In the genomic region with DNA sequence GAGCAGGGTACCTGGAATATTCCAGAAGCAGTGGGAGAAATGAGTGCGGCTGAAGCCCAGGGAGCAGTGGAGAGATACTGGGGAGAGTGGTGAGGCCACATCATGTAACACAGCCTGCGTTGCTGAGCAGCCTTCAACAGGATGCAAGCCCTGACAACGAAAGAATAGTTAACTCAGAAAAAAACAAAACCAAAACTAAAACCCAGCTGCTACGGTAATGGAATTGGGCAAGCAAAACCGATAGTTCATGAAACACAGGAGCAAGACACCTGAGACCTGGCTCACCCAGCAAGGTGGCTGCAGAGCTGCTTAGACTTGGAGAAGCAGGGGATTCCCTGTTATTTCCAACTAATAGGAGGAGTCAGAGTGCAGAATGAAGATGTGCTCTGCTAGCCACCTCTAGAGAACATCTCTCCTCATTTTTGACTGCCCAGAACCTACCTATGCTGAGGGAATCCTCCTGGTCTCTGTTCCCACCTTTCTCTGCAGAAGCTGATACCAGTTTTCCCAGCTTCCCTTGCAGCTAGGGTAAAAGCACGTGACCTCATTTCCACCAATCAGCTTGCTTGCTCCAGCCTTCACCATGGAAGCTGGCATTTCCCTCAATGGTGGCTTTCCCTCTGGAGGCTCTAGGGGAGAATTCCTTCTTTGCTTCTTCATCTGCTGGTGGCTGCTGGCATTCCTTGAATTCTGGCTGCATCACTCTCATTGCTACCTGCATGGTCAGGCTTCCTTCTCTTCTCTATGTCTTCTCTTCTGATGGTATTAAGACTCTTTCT, we compare ENCODE assay signal across 10 cellular contexts. TPM values are rescaled to one million over a fixed set of nuclear protein-coding genes. Genes with fewer than 3 reads are reported as not detected.
DNase-seq lines count a peak whose midpoint lies in the region; ATAC-seq and TF ChIP-seq lines count a peak whose summit lies in the region.
"Had no signal": no experiment of that assay in that cellular context is flagged by ENCODE, and none has a peak within 500 bp of the region (broad histone marks: within the 10 kb centered on the region; RNA-seq: fewer than 3 reads in every experiment).

No MANE protein-coding gene starts in this region.

- H3K9me3 ChIP-seq in SK-N-SH (no peaks in the 10 kb centered on the region), prostate gland (no peaks in the 10 kb centered on the region)

- H3K27me3 ChIP-seq in SK-N-SH (ENCODE audit: insufficient read depth) (no peaks in the 10 kb centered on the region), prostate gland (replicated peaks; ENCODE audit: insufficient read depth) (no peaks in the 10 kb centered on the region)

- no peaks in the 10 kb centered on the region for H3K4me1 ChIP-seq in SK-N-SH (ENCODE audit: control insufficient read depth in 1 of 2, insufficient read depth in 2 of 2, low read depth in 1 of 2, low read length in 1 of 2)
- H3K4me1 ChIP-seq in prostate gland (replicated peaks): no peaks in the 10 kb centered on the region
- H3K4me1 ChIP-seq: A549 had no signal

- no peaks in the 10 kb centered on the region for H3K9me2 ChIP-seq in SK-N-SH

- CTCF ChIA-PET in SK-N-SH (lab: Yijun Ruan, JAX) (interaction anchor here (1.3 kb wide), 1 partner anchor 27 kb away, joined by 5 read pairs; no protein-coding TSS in a partner anchor), Calu3 (lab: Charles Lee) (no interaction called here)

- DNase-seq in SK-N-SH: no peak
- peak; percentile 27 for DNase-seq in activated T-helper 1 cell treated with anti-CD3 and anti-CD28 coated beads, Interleukin-12 subunit alpha, Interleukin-12 subunit beta, Interleukin-2, Interleukin-4 antibody, amounts not matched to agents 30 ng/mL and 10 ng/mL and 1 ng/mL, durations not matched to agents 14 hours and 24 hours and 36 hours (ENCODE audit: low spot score)
- peak; percentile 8 for DNase-seq in stimulated activated naive CD4-positive, alpha-beta T cell treated with Interleukin-2 at 50 U/mL for 16 hours (lab: John Stamatoyannopoulos, UW)
- no peak for DNase-seq in Calu3
- DNase-seq in prostate gland (ENCODE audit: low spot score): no peak
- no peak for DNase-seq in T1000 (lab: John Stamatoyannopoulos, UW)
- DNase-seq: right cardiac atrium had no signal

- H3K4me3 Mint-ChIP-seq in activated T-helper 1 cell treated with anti-CD3 and anti-CD28 coated beads, Interleukin-12 subunit alpha, Interleukin-12 subunit beta, Interleukin-2, Interleukin-4 antibody, amounts not matched to agents 30 ng/mL and 10 ng/mL and 1 ng/mL, durations not matched to agents 14 hours and 24 hours and 36 hours: peak overlapping the region; percentile 68
- no peak overlapping the region for H3K4me3 Mint-ChIP-seq in Calu3 (ENCODE audit: low read depth, unreplicated experiment)

- intact Hi-C loops in activated T-helper 1 cell treated with anti-CD3 and anti-CD28 coated beads, Interleukin-12 subunit alpha, Interleukin-12 subunit beta, Interleukin-2, Interleukin-4 antibody, amounts not matched to agents 30 ng/mL and 10 ng/mL and 1 ng/mL, durations not matched to agents 14 hours and 24 hours and 36 hours (cut with micrococcal nuclease): no loop called here
- intact Hi-C loops in Calu3 (cut with micrococcal nuclease; ENCODE audit: unreplicated experiment) (no loop called here), prostate gland (cut with DNase I) (no loop called here)

- peaks cover 2% of the 10 kb centered on the region for H3K27me3 Mint-ChIP-seq in activated T-helper 1 cell treated with anti-CD3 and anti-CD28 coated beads, Interleukin-12 subunit alpha, Interleukin-12 subunit beta, Interleukin-2, Interleukin-4 antibody, amounts not matched to agents 30 ng/mL and 10 ng/mL and 1 ng/mL, durations not matched to agents 14 hours and 24 hours and 36 hours (ENCODE audit: insufficient read depth)
- H3K27me3 Mint-ChIP-seq in Calu3 (ENCODE audit: unreplicated experiment): peaks cover 29% of the 10 kb centered on the region

- H3K36me3 ChIP-seq in SK-N-SH (replicated peaks in 1 of 2; ENCODE audit: control insufficient read depth in 1 of 2, insufficient read depth in 2 of 2, low read length in 1 of 2): no peaks in the 10 kb centered on the region
- no peaks in the 10 kb centered on the region for H3K36me3 ChIP-seq in prostate gland

- BruUV-seq in Calu3 (replicated peaks; lab: Mats Ljungman, UMichigan): no TSS peak

- no peak overlapping the region for H2AFZ ChIP-seq in SK-N-SH (ENCODE audit: low read depth)

- no peaks in the 10 kb centered on the region for H4K20me1 ChIP-seq in SK-N-SH (ENCODE audit: insufficient read depth)

- no peaks in the 10 kb centered on the region for H3K9me3 Mint-ChIP-seq in activated T-helper 1 cell treated with anti-CD3 and anti-CD28 coated beads, Interleukin-12 subunit alpha, Interleukin-12 subunit beta, Interleukin-2, Interleukin-4 antibody, amounts not matched to agents 30 ng/mL and 10 ng/mL and 1 ng/mL, durations not matched to agents 14 hours and 24 hours and 36 hours
- H3K9me3 Mint-ChIP-seq in Calu3 (ENCODE audit: low read depth, unreplicated experiment): no peaks in the 10 kb centered on the region

- H3K27ac ChIP-seq in SK-N-SH (ENCODE audit: low read depth in 2 of 2, low read length in 1 of 2) (no peak overlapping the region), prostate gland (no peak overlapping the region)
- H3K27ac ChIP-seq: A549 had no signal

- POLR2A ChIA-PET in SK-N-SH (lab: Yijun Ruan, JAX): no interaction called here

- no peak for TF ChIP-seq EP300 in SK-N-SH (IDR thresholded peaks at IDR 0.05; ENCODE audit: borderline replicate concordance in 1 of 2, low read depth in 1 of 2, low read length in 1 of 2)

- 72% methylated on average over 6 of the region's 6 CpGs for WGBS in SK-N-SH (ENCODE audit: low lambda C conversion rate)
- WGBS in prostate gland: 80% methylated on average over 6 of the region's 6 CpGs

- H3K4me2 ChIP-seq in SK-N-SH: no peak overlapping the region
- H3K4me2 ChIP-seq: A549 had no signal

- H3K79me2 ChIP-seq in SK-N-SH (ENCODE audit: insufficient read depth): no peaks in the 10 kb centered on the region

- no peak for TF ChIP-seq RAD21 in SK-N-SH (IDR thresholded peaks at IDR 0.05; ENCODE audit: low read length)

- H3K4me3 ChIP-seq in SK-N-SH (ENCODE audit: low read depth in 2 of 2, low read length in 1 of 2) (no peak overlapping the region), prostate gland (no peak overlapping the region)
- H3K4me3 ChIP-seq: A549 had no signal

- no peaks in the 10 kb centered on the region for H3F3A ChIP-seq in SK-N-SH (replicated peaks; ENCODE audit: insufficient read depth)

- peak overlapping the region; percentile 75 for H3K27ac Mint-ChIP-seq in activated T-helper 1 cell treated with anti-CD3 and anti-CD28 coated beads, Interleukin-12 subunit alpha, Interleukin-12 subunit beta, Interleukin-2, Interleukin-4 antibody, amounts not matched to agents 30 ng/mL and 10 ng/mL and 1 ng/mL, durations not matched to agents 14 hours and 24 hours and 36 hours
- H3K27ac Mint-ChIP-seq in Calu3 (ENCODE audit: unreplicated experiment): no peak overlapping the region

- ATAC-seq in SK-N-SH treated with all-trans-retinoic acid at 6 μM for 48 hours: no peak
- peak; percentile 89 for ATAC-seq in HG03196 (IDR thresholded peaks at IDR 0.05; ENCODE audit: unreplicated experiment)
- ATAC-seq: A549, right cardiac atrium had no signal

- no peaks in the 10 kb centered on the region for H3K36me3 Mint-ChIP-seq in activated T-helper 1 cell treated with anti-CD3 and anti-CD28 coated beads, Interleukin-12 subunit alpha, Interleukin-12 subunit beta, Interleukin-2, Interleukin-4 antibody, amounts not matched to agents 30 ng/mL and 10 ng/mL and 1 ng/mL, durations not matched to agents 14 hours and 24 hours and 36 hours (ENCODE audit: low read depth)
- no peaks in the 10 kb centered on the region for H3K36me3 Mint-ChIP-seq in Calu3 (ENCODE audit: insufficient read depth, unreplicated experiment)

- no peak for TF ChIP-seq POLR2A in prostate gland (IDR thresholded peaks at IDR 0.05)

- no peak for TF ChIP-seq CTCF in SK-N-SH (IDR thresholded peaks at IDR 0.05)
- TF ChIP-seq CTCF in Calu3 (IDR thresholded peaks at IDR 0.05; ENCODE audit: unreplicated experiment): no peak
- no peak for TF ChIP-seq CTCF in prostate gland (IDR thresholded peaks at IDR 0.05)

- H3K4me1 Mint-ChIP-seq in activated T-helper 1 cell treated with anti-CD3 and anti-CD28 coated beads, Interleukin-12 subunit alpha, Interleukin-12 subunit beta, Interleukin-2, Interleukin-4 antibody, amounts not matched to agents 30 ng/mL and 10 ng/mL and 1 ng/mL, durations not matched to agents 14 hours and 24 hours and 36 hours (ENCODE audit: low read depth): peaks cover 18% of the 10 kb centered on the region
- H3K4me1 Mint-ChIP-seq in Calu3 (ENCODE audit: low read depth, unreplicated experiment): no peaks in the 10 kb centered on the region

- no peak overlapping the region for H3K9ac ChIP-seq in SK-N-SH

TF ChIP-seq in SK-N-SH, 30 proteins besides CTCF, POLR2A, EP300 and RAD21 (continues in another document):
- TF ChIP-seq RFX5 (IDR thresholded peaks at IDR 0.05; ENCODE audit: low read length): no peak
- TF ChIP-seq, protein P1, sequence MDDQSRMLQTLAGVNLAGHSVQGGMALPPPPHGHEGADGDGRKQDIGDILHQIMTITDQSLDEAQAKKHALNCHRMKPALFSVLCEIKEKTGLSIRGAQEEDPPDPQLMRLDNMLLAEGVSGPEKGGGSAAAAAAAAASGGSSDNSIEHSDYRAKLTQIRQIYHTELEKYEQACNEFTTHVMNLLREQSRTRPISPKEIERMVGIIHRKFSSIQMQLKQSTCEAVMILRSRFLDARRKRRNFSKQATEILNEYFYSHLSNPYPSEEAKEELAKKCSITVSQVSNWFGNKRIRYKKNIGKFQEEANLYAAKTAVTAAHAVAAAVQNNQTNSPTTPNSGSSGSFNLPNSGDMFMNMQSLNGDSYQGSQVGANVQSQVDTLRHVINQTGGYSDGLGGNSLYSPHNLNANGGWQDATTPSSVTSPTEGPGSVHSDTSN (IDR thresholded peaks at IDR 0.05): no peak

TF ChIP-seq in SK-N-SH treated with all-trans-retinoic acid at 6 μM for 48 hours, 23 proteins besides CTCF, POLR2A, EP300 and RAD21:
- TF ChIP-seq ZNF565 (CRISPR knock-in tag; conservative IDR thresholded peaks at IDR 0.05; ENCODE audit: low read depth) (no peak), ZNF70 (CRISPR knock-in tag; IDR thresholded peaks at IDR 0.05) (no peak), SNAI2 (CRISPR knock-in tag; IDR thresholded peaks at IDR 0.05) (no peak), GLIS3 (CRISPR knock-in tag; IDR thresholded peaks at IDR 0.05) (no peak), ESRRG (CRISPR knock-in tag; IDR thresholded peaks at IDR 0.05) (no peak), ZFP3 (CRISPR knock-in tag; IDR thresholded peaks at IDR 0.05) (no peak), TOX (CRISPR knock-in tag; IDR thresholded peaks at IDR 0.05; ENCODE audit: borderline replicate concordance) (no peak)

RNA-seq across cellular contexts. Expression of a gene that starts 59.4 kb away (rescaled TPM):
- 16.6 and 17.6 TPM in 2 replicates for polyA plus RNA-seq in SK-N-SH (2012; rRNA removed)
- polyA plus RNA-seq in SK-N-SH (2012; cell fraction: cytosol; rRNA removed): 14.3 and 18.1 TPM in 2 replicates
- polyA plus RNA-seq in SK-N-SH (2012; cell fraction: nucleus; rRNA removed): 13.7 and 20.5 TPM in 2 replicates
- total RNA-seq in activated T-helper 1 cell treated with anti-CD3 and anti-CD28 coated beads, Interleukin-12 subunit alpha, Interleukin-12 subunit beta, Interleukin-2, Interleukin-4 antibody, amounts not matched to agents 30 ng/mL and 10 ng/mL and 1 ng/mL, durations not matched to agents 14 hours and 24 hours and 36 hours: 16.4 and 20.1 TPM in 2 replicates
- total RNA-seq in Calu3 (2022) (7.5 and 8.0 TPM in 2 replicates), prostate gland (10 to 100 TPM in 1 of 2 donors, 1 to 10 TPM in 1; 5.1 to 19.3 TPM)

Comparison
In these comparisons a context has a peak if more than half of its experiments do, and no peak if none do; other contexts are left out.
1. DNase-seq: peak in activated T-helper 1 cell treated with anti-CD3 and anti-CD28 coated beads, Interleukin-12 subunit alpha, Interleukin-12 subunit beta, Interleukin-2, Interleukin-4 antibody, amounts not matched to agents 30 ng/mL and 10 ng/mL and 1 ng/mL, durations not matched to agents 14 hours and 24 hours and 36 hours (single experiment) and stimulated activated naive CD4-positive, alpha-beta T cell treated with Interleukin-2 at 50 U/mL for 16 hours (single experiment); none in SK-N-SH (single experiment), Calu3 (single experiment), prostate gland (single experiment) and T1000 (single experiment).